9 cellular contexts compared by ENCODE assay signal in genomic region chr1:24418898-24419628, GRCh38. TPM values are rescaled to one million over a fixed set of nuclear protein-coding genes. Genes with fewer than 3 reads are reported as not detected.
DNase-seq lines count a peak whose midpoint lies in the region; ATAC-seq, FAIRE-seq and TF ChIP-seq lines count a peak whose summit lies in the region.
"Had no signal": no experiment of that assay in that cellular context is flagged by ENCODE, and none has a peak within 500 bp of the region (broad histone marks: within the 10 kb centered on the region; RNA-seq: fewer than 3 reads in every experiment).

No MANE protein-coding gene starts in this region.

- DNase-seq in EH (ENCODE audit: low read depth) (peak; percentile 58), NCI-H2107 (lab: John Stamatoyannopoulos, UW) (peak; percentile 83), bronchial epithelial cell (ENCODE audit: low read depth) (peak; percentile 85), neural crest cell (ENCODE audit: low read depth, low spot score) (no peak), NCI-H146 treated with DMSO at 0.1 percent for 48 hours (lab: John Stamatoyannopoulos, UW; ENCODE audit: unreplicated experiment) (no peak), MM.1S (no peak), AG08396 (ENCODE audit: low spot score) (no peak)

- no peaks in the 10 kb centered on the region for H3K9me3 ChIP-seq in MM.1S (replicated peaks; ENCODE audit: insufficient read depth, low read length)

- peak overlapping the region; percentile 23 for H3K4me3 Mint-ChIP-seq in neural crest cell

- TF ChIP-seq CTCF in bronchial epithelial cell (IDR thresholded peaks at IDR 0.05; ENCODE audit: insufficient read depth, low read length, severe bottlenecking) (no peak), neural crest cell (conservative IDR thresholded peaks at IDR 0.05) (no peak), MM.1S (IDR thresholded peaks at IDR 0.05; ENCODE audit: low read length) (no peak)

- H2AFZ ChIP-seq in MM.1S (ENCODE audit: low read length): no peak overlapping the region

- no peaks in the 10 kb centered on the region for H3K9me2 ChIP-seq in MM.1S (replicated peaks; ENCODE audit: insufficient read depth, low read length)

- no peaks in the 10 kb centered on the region for H3K36me3 Mint-ChIP-seq in neural crest cell (ENCODE audit: low read depth)

- H3F3A ChIP-seq in MM.1S (ENCODE audit: insufficient read depth, low read length): peaks cover 19% of the 10 kb centered on the region

- no peak for FAIRE-seq in bronchial epithelial cell (lab: Jason Lieb, UNC)
- FAIRE-seq: H1 had no signal

- no peak overlapping the region for H3K4me2 ChIP-seq in MM.1S (ENCODE audit: low read depth, low read length)

- no peak overlapping the region for H3K4me3 ChIP-seq in bronchial epithelial cell (ENCODE audit: low read depth, low read length)
- no peak overlapping the region for H3K4me3 ChIP-seq in MM.1S (ENCODE audit: low read length)

- no peak for ATAC-seq in HG03025 (IDR thresholded peaks at IDR 0.05; ENCODE audit: low FRiP score, unreplicated experiment)

- peaks cover 42% of the 10 kb centered on the region for H3K79me2 ChIP-seq in MM.1S (ENCODE audit: low read length)

- H3K9me3 Mint-ChIP-seq in neural crest cell: no peaks in the 10 kb centered on the region

- no peak overlapping the region for H3K27ac Mint-ChIP-seq in neural crest cell (ENCODE audit: unreplicated experiment)

- H4K20me1 ChIP-seq in MM.1S (ENCODE audit: insufficient read depth, low read length): no peaks in the 10 kb centered on the region

- H3K9ac ChIP-seq in MM.1S (ENCODE audit: low read length): no peak overlapping the region

- H3K4me1 ChIP-seq in MM.1S (ENCODE audit: low read length): peaks cover 14% of the 10 kb centered on the region

- no peak overlapping the region for H3K27ac ChIP-seq in MM.1S (ENCODE audit: low read length)

- peaks cover 25% of the 10 kb centered on the region for H3K4me1 Mint-ChIP-seq in neural crest cell

- H3K36me3 ChIP-seq in bronchial epithelial cell (ENCODE audit: control insufficient read depth, insufficient read depth, low read length): peaks cover 8% of the 10 kb centered on the region
- H3K36me3 ChIP-seq in MM.1S (replicated peaks; ENCODE audit: insufficient read depth, low read length): 0 out of 2 replicates have a peak, but pooled peaks cover 7% of the 10 kb centered on the region

- no peaks in the 10 kb centered on the region for H3K27me3 ChIP-seq in bronchial epithelial cell (ENCODE audit: control insufficient read depth, insufficient read depth, low read length)
- no peaks in the 10 kb centered on the region for H3K27me3 ChIP-seq in MM.1S (replicated peaks; ENCODE audit: insufficient read depth, low read length)

- H3K27me3 Mint-ChIP-seq in neural crest cell (ENCODE audit: low read depth): peaks cover 6% of the 10 kb centered on the region

RNA-seq across cellular contexts. Expression of gene NIPAL3, which starts 3.5 kb away (rescaled TPM):
- total RNA-seq in bronchial epithelial cell (21.8 and 35.8 TPM in 2 replicates), neural crest cell (2.4 and 3.0 TPM in 2 replicates)

RNA-seq across cellular contexts. Expression of gene STPG1, which starts 5.5 kb away (rescaled TPM):
- total RNA-seq in bronchial epithelial cell (5.3 and 6.8 TPM in 2 replicates), neural crest cell (6.6 and 7.7 TPM in 2 replicates)

Comparison
In these comparisons a context has a peak if more than half of its experiments do, and no peak if none do; other contexts are left out.
1. DNase-seq: peak in EH (single experiment), NCI-H2107 (single experiment) and bronchial epithelial cell (single experiment); none in neural crest cell (single experiment), NCI-H146 treated with DMSO at 0.1 percent for 48 hours (single experiment), MM.1S (single experiment) and AG08396 (single experiment).